Comparison of ENCODE assay signal across 8 cellular contexts in genomic region chr10:23095404-23095965, GRCh38. TPM values are rescaled to one million over a fixed set of nuclear protein-coding genes. Genes with fewer than 3 reads are reported as not detected.
DNase-seq lines count a peak whose midpoint lies in the region; TF ChIP-seq lines count a peak whose summit lies in the region.

Gene MSRB2 (plus strand): TSS chr10:23095579. CDS start chr10:23095609, 30 bp downstream.

- no peak within 1 kb of the TSS for H4K8ac ChIP-seq in H9 (replicated peaks; ENCODE audit: insufficient read length, low read depth, low read length)

- H3K27me3 ChIP-seq in H9 (ENCODE audit: insufficient read depth, low read length) (no peaks in the 10 kb centered on the region), MG63 (no peaks in the 10 kb centered on the region), SU-DHL-6 (ENCODE audit: low read length) (no peaks in the 10 kb centered on the region), cardiac muscle cell (no peaks in the 10 kb centered on the region), parathyroid adenoma (ENCODE audit: control insufficient read depth, insufficient read depth, low read length) (no peaks in the 10 kb centered on the region), tibial artery (no peaks in the 10 kb centered on the region)

- no peak within 1 kb of the TSS for H3K56ac ChIP-seq in H9 (ENCODE audit: insufficient read length, low read depth, low read length)

- no peak within 1 kb of the TSS for H3K18ac ChIP-seq in H9 (ENCODE audit: insufficient read length, low read depth, low read length)

- H3K36me3 ChIP-seq in MG63 (no peaks in the 10 kb centered on the region), SU-DHL-6 (ENCODE audit: low read length) (no peaks in the 10 kb centered on the region), cardiac muscle cell (no peaks in the 10 kb centered on the region), parathyroid adenoma (ENCODE audit: control insufficient read depth, insufficient read depth, low read length) (no peaks in the 10 kb centered on the region), tibial artery (no peaks in the 10 kb centered on the region)

- no peak within 1 kb of the TSS for H3K23ac ChIP-seq in H9 (ENCODE audit: insufficient read length, low read depth, low read length)

- H3K4me3 ChIP-seq in MG63 (peak within 1 kb of the TSS; percentile 64), SU-DHL-6 (ENCODE audit: insufficient read depth, low read length, poor library complexity, severe bottlenecking) (peak within 1 kb of the TSS; percentile 20), cardiac muscle cell (peak within 1 kb of the TSS; percentile 55), parathyroid adenoma (ENCODE audit: low read depth, low read length) (peak within 1 kb of the TSS; percentile 65), tibial artery (peak within 1 kb of the TSS; percentile 92 to 96)

- no peaks in the 10 kb centered on the region for H3F3A ChIP-seq in SU-DHL-6 (ENCODE audit: insufficient read depth)

- H4K91ac ChIP-seq in H9 (ENCODE audit: insufficient read length, low read depth, low read length): no peak within 1 kb of the TSS

- no CpG with 5 or more reads among the region's 50 CpGs for WGBS in H9 (ENCODE audit: extremely low coverage, insufficient read length, low lambda C conversion rate)

- peak within 1 kb of the TSS; percentile 76 for H3K4me2 ChIP-seq in H9 (ENCODE audit: insufficient read depth, insufficient read length, low read length)
- peak within 1 kb of the TSS; percentile 33 for H3K4me2 ChIP-seq in SU-DHL-6 (ENCODE audit: low read depth, low read length, poor library complexity, severe bottlenecking)
- peak within 1 kb of the TSS; percentile 81 for H3K4me2 ChIP-seq in parathyroid adenoma (ENCODE audit: low read length)

- no peaks in the 10 kb centered on the region for H3K79me1 ChIP-seq in H9 (ENCODE audit: insufficient read depth, low read depth, low read length, poor library complexity, severe bottlenecking)

- H2BK120ac ChIP-seq in H9 (ENCODE audit: low read depth, low read length, poor library complexity, severe bottlenecking): no peak within 1 kb of the TSS

- H3K14ac ChIP-seq in H9 (ENCODE audit: insufficient read depth, low read length): peak within 1 kb of the TSS; percentile 94; the same call in 1 of the 2 replicates

- intact Hi-C loops in tibial artery (cut with DNase I; ENCODE audit: low total_unique reads): loop anchor here (5.0 to 10.0 kb wide), 2 partner anchors 342 to 381 kb away; partner anchors contain the start of genes OTUD1 and PIP4K2A

- peak within 1 kb of the TSS; percentile 83 to 91 for H3K4me3 Mint-ChIP-seq in H9

- no peak within 1 kb of the TSS for H2AK5ac ChIP-seq in H9 (ENCODE audit: insufficient read length, low read length)

- H3T11ph ChIP-seq in H9 (ENCODE audit: low read length): no peak within 1 kb of the TSS

- no peak; the same call in 1 of the 3 replicates for TF ChIP-seq CTCF in H9 (conservative IDR thresholded peaks at IDR 0.05)
- no peak for TF ChIP-seq CTCF in SU-DHL-6 (IDR thresholded peaks at IDR 0.05; ENCODE audit: insufficient read depth, low read length, poor library complexity, severe bottlenecking)
- TF ChIP-seq CTCF in cardiac muscle cell (IDR thresholded peaks at IDR 0.05; ENCODE audit: low read depth, low read length): no peak
- no peak for TF ChIP-seq CTCF in parathyroid adenoma (IDR thresholded peaks at IDR 0.05)
- TF ChIP-seq CTCF in tibial artery (IDR thresholded peaks at IDR 0.05): no peak

- no peak within 1 kb of the TSS for H3K4ac ChIP-seq in H9 (ENCODE audit: low read depth, low read length)

- peak within 1 kb of the TSS; percentile 28 to 96 (median 93); a peak in 5 of 7 replicates for H3K27ac Mint-ChIP-seq in H9

- H3K9me2 ChIP-seq in SU-DHL-6 (replicated peaks; ENCODE audit: insufficient read depth, low read length): no peaks in the 10 kb centered on the region

- peaks cover 24 to 33% of the 10 kb centered on the region in 2 experiments for H3K4me1 Mint-ChIP-seq in H9

- no peak within 1 kb of the TSS for H4K5ac ChIP-seq in H9 (ENCODE audit: insufficient read length, low read depth, low read length)

- H3K36me3 Mint-ChIP-seq in H9 (ENCODE audit: insufficient read depth in 1 of 3, low read depth in 3 of 3): peaks cover 0 to 13% (median 10%) of the 10 kb centered on the region in 3 experiments; a peak in 5 of 7 replicates

- peak within 1 kb of the TSS; percentile 46 for H2BK5ac ChIP-seq in H9 (ENCODE audit: insufficient read length, low read length)

- H2BK20ac ChIP-seq in H9 (ENCODE audit: low read depth, low read length, poor library complexity, severe bottlenecking): no peak within 1 kb of the TSS

- H3K4me1 ChIP-seq in H9 (ENCODE audit: insufficient read depth, low read length) (peaks cover 12% of the 10 kb centered on the region), cardiac muscle cell (ENCODE audit: low read depth) (peaks cover 9% of the 10 kb centered on the region), parathyroid adenoma (peaks cover 5% of the 10 kb centered on the region), tibial artery (peaks cover 6 to 23% (median 12%) of the 10 kb centered on the region in 4 donors)

- H2BK15ac ChIP-seq in H9 (ENCODE audit: low read depth, low read length): no peak within 1 kb of the TSS

- H2AFZ ChIP-seq in H9 (ENCODE audit: low read length) (no peak within 1 kb of the TSS), SU-DHL-6 (ENCODE audit: low read depth, low read length, severe bottlenecking) (no peak within 1 kb of the TSS), parathyroid adenoma (peak within 1 kb of the TSS; percentile 85)

- H3K9me3 ChIP-seq in H9 (ENCODE audit: control insufficient read depth, low read depth, low read length) (no peaks in the 10 kb centered on the region), MG63 (0 out of 2 replicates have a peak, but pooled peaks cover 2% of the 10 kb centered on the region), SU-DHL-6 (ENCODE audit: insufficient read depth, low read length) (no peaks in the 10 kb centered on the region), cardiac muscle cell (ENCODE audit: low read depth) (no peaks in the 10 kb centered on the region), parathyroid adenoma (ENCODE audit: control insufficient read depth, low read length) (no peaks in the 10 kb centered on the region), tibial artery (peaks cover 0 to 6% (median 4%) of the 10 kb centered on the region in 3 donors)

- H4K20me1 ChIP-seq in H9 (ENCODE audit: control insufficient read depth, insufficient read depth, insufficient read length) (no peaks in the 10 kb centered on the region), SU-DHL-6 (ENCODE audit: low read depth, low read length) (no peaks in the 10 kb centered on the region)

- H3K23me2 ChIP-seq in H9 (ENCODE audit: insufficient read length, low read depth, low read length, poor library complexity, severe bottlenecking): peaks cover 3% of the 10 kb centered on the region

- H3K9me3 Mint-ChIP-seq in H9: peaks cover 14 to 16% of the 10 kb centered on the region in 2 experiments

- H3K27ac ChIP-seq in H9 (ENCODE audit: insufficient read length, low read depth, low read length): no peak within 1 kb of the TSS
- no peak within 1 kb of the TSS for H3K27ac ChIP-seq in SU-DHL-6 (ENCODE audit: low read depth, low read length)
- peak within 1 kb of the TSS; percentile 85 for H3K27ac ChIP-seq in cardiac muscle cell
- peak within 1 kb of the TSS; percentile 80 for H3K27ac ChIP-seq in parathyroid adenoma
- peak within 1 kb of the TSS; percentile 93 to 96 for H3K27ac ChIP-seq in tibial artery

- H3K27me3 Mint-ChIP-seq in H9 (ENCODE audit: low read depth): no peaks in the 10 kb centered on the region

- H3K9ac ChIP-seq in H9 (ENCODE audit: extremely low read depth, insufficient read length, low read length): peak within 1 kb of the TSS; percentile 39
- 0 out of 2 replicates have a peak within 1 kb of the TSS, but pooled peaks have one; percentile 13 for H3K9ac ChIP-seq in SU-DHL-6 (ENCODE audit: low read length)
- peak within 1 kb of the TSS; percentile 82 for H3K9ac ChIP-seq in parathyroid adenoma

- H3K79me2 ChIP-seq in H9 (ENCODE audit: insufficient read depth, low read length): no peaks in the 10 kb centered on the region
- H3K79me2 ChIP-seq in SU-DHL-6 (ENCODE audit: insufficient read depth, low read length): no peaks in the 10 kb centered on the region
- H3K79me2 ChIP-seq in parathyroid adenoma: peaks cover 3% of the 10 kb centered on the region

- H2BK12ac ChIP-seq in H9 (ENCODE audit: insufficient read length, low read depth, low read length): no peak within 1 kb of the TSS

- DNase-seq in GM03348 (ENCODE audit: low spot score): peak; percentile 98
- DNase-seq in H9: peak; percentile 96
- peak; percentile 93 for DNase-seq in MG63
- peak; percentile 32 for DNase-seq in activated naive CD8-positive, alpha-beta T cell treated with anti-CD3 and anti-CD28 coated beads, Interleukin-2, amount 50 U/mL, for 16 hours (ENCODE audit: low read depth, low spot score)
- peak; percentile 93 to 98 for DNase-seq in cardiac muscle cell (ENCODE audit: low read depth in 1 of 2, low spot score in 1 of 2)
- peak; percentile 91 to 97 for DNase-seq in tibial artery

RNA-seq across cellular contexts. Expression of gene MSRB2, which starts in this region (rescaled TPM):
- total RNA-seq in H9 (2021) (17.1 and 18.0 TPM in 2 replicates), cardiac muscle cell (32.9 and 50.4 TPM in 2 replicates)
- total RNA-seq in MG63 (2014; rRNA removed; shearing (Covaris generic); ENCODE audit: low replicate concordance): 18.6 and 26.3 TPM in 2 replicates
- 149 and 156 TPM in 2 replicates for polyA plus RNA-seq in cardiac muscle cell

Comparison
In these comparisons a context has a peak if more than half of its experiments do, and no peak if none do; other contexts are left out.
1. DNase-seq: peak in every context shown above with its lines; median percentile 98 in GM03348; 96 in H9; 96 in cardiac muscle cell; 94 in tibial artery; 93 in MG63; 32 in activated naive CD8-positive, alpha-beta T cell treated with anti-CD3 and anti-CD28 coated beads, Interleukin-2, amount 50 U/mL, for 16 hours.
2. H3K27ac ChIP-seq: peak in cardiac muscle cell (single experiment), parathyroid adenoma (single experiment) and tibial artery (2 of 2); none in H9 (single experiment) and SU-DHL-6 (single experiment).
3. H3K9ac ChIP-seq: peak in every context shown above with its lines; median percentile 82 in parathyroid adenoma; 39 in H9; 13 in SU-DHL-6.
4. H3K4me3 ChIP-seq: peak in every context shown above with its lines; median percentile 94 in tibial artery; 65 in parathyroid adenoma; 64 in MG63; 55 in cardiac muscle cell; 20 in SU-DHL-6.
5. Peak in every context shown above with its lines, with median percentiles within 50 percentile points of each other: H3K4me2 ChIP-seq.